In the genomic region with DNA sequence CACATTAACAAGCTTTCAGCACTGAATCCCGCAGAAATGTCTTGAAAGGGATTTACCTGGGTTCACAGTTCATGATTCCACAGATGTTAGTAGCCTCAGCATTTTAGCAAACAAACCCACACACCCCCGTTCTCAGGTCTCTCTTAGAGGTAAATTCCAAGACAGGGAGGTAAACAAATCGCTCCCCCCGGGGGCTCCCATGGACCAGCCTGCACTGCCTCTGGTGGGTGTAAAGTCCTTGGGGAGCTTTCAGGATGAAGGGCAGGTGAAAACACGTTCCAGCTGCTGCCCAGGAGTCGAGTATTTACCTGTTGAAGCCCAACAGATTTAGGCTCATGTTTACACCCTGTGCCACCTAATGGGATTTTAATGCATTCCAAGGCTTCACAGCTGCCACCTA, we compare ENCODE assay signal across 32 cellular contexts.
"Had no signal": no experiment of that assay in that cellular context is flagged by ENCODE, and none has a peak within 500 bp of the region (broad histone marks: within the 10 kb centered on the region; RNA-seq: fewer than 3 reads in every experiment).

No MANE protein-coding gene starts in this region.

- H3K27me3 Mint-ChIP-seq: activated CD4-positive, alpha-beta T cell treated with anti-CD3 and anti-CD28 coated beads, Interleukin-2, amount 10 ng/mL, durations not matched to agents 24 days and 14 days; activated CD8-positive, alpha-beta memory T cell treated with anti-CD3 and anti-CD28 coated beads, Interleukin-2, amount 10 ng/mL, durations not matched to agents 7 days and 5 days had no signal

- H3K36me3 Mint-ChIP-seq: activated CD4-positive, alpha-beta memory T cell treated with anti-CD3 and anti-CD28 coated beads for 36 hours; activated CD8-positive, alpha-beta memory T cell treated with anti-CD3 and anti-CD28 coated beads, Interleukin-2, amount 10 ng/mL, durations not matched to agents 7 days and 5 days; activated naive CD4-positive, alpha-beta T cell treated with anti-CD3 and anti-CD28 coated beads, Interleukin-2, amount 10 ng/mL, durations not matched to agents 7 days and 5 days; activated naive CD8-positive, alpha-beta T cell had no signal

- ATAC-seq: activated CD4-positive, alpha-beta T cell treated with anti-CD3 and anti-CD28 coated beads for 36 hours; activated CD8-positive, alpha-beta memory T cell treated with anti-CD3 and anti-CD28 coated beads, Interleukin-2, amount 10 ng/mL, durations not matched to agents 7 days and 5 days; activated CD8-positive, alpha-beta T cell treated with anti-CD3 and anti-CD28 coated beads, Interleukin-2, amount 10 ng/mL, durations not matched to agents 7 days and 5 days; gastroesophageal sphincter; heart right ventricle had no signal

- H3K9me3 Mint-ChIP-seq: activated CD4-positive, alpha-beta memory T cell treated with anti-CD3 and anti-CD28 coated beads for 36 hours; activated CD4-positive, alpha-beta T cell treated with anti-CD3 and anti-CD28 coated beads, Interleukin-2, amount 10 ng/mL, durations not matched to agents 24 days and 14 days; activated naive CD4-positive, alpha-beta T cell treated with anti-CD3 and anti-CD28 coated beads, Interleukin-2, amount 10 ng/mL, durations not matched to agents 7 days and 5 days; activated T-helper 1 cell treated with anti-CD3 and anti-CD28 coated beads, Interleukin-12 subunit alpha, Interleukin-12 subunit beta, Interleukin-2, Interleukin-4 antibody, amounts not matched to agents 30 ng/mL and 10 ng/mL and 1 ng/mL, durations not matched to agents 14 hours and 24 hours and 36 hours; activated T-helper 2 cell treated with anti-CD3 and anti-CD28 coated beads, Interferon-gamma antibody, Interleukin-2, Interleukin-4, amounts not matched to agents 10 μg/mL and 5 μg/mL and 100 μg/mL, durations not matched to agents 14 hours and 24 hours and 36 hours had no signal

- H3K27me3 ChIP-seq: cardiac muscle cell, colonic mucosa, esophagus squamous epithelium, gastroesophageal sphincter had no signal

- DNase-seq: activated CD4-positive, alpha-beta memory T cell treated with anti-CD3 and anti-CD28 coated beads for 36 hours; activated CD4-positive, alpha-beta T cell treated with anti-CD3 and anti-CD28 coated beads for 36 hours; activated CD4-positive, alpha-beta T cell treated with anti-CD3 and anti-CD28 coated beads, Interleukin-2, amount 10 ng/mL, durations not matched to agents 24 days and 14 days; activated CD4-positive, CD25-positive, alpha-beta regulatory T cell; activated CD4-positive, CD25-positive, alpha-beta regulatory T cell treated with anti-CD3 and anti-CD28 coated beads, Interleukin-2, amount 50 U/mL, for 72 hours; activated CD8-positive, alpha-beta memory T cell treated with anti-CD3 and anti-CD28 coated beads, Interleukin-2, amount 10 ng/mL, durations not matched to agents 7 days and 5 days; activated CD8-positive, alpha-beta memory T cell treated with anti-CD3 and anti-CD28 coated beads, Interleukin-2, amount 50 U/mL, for 4 hours; activated CD8-positive, alpha-beta T cell treated with anti-CD3 and anti-CD28 coated beads, Interleukin-2, amount 10 ng/mL, durations not matched to agents 7 days and 5 days; activated gamma-delta T cell; activated naive CD4-positive, alpha-beta T cell; activated naive CD4-positive, alpha-beta T cell treated with anti-CD3 and anti-CD28 coated beads, Interleukin-2, amount 10 ng/mL, durations not matched to agents 7 days and 5 days; activated T-cell treated with anti-CD3 and anti-CD28 coated beads, Interleukin-2, amount 50 U/mL, for 1 hour; activated T-cell treated with anti-CD3 and anti-CD28 coated beads, Interleukin-2, amount 50 U/mL, for 48 hours; amniotic stem cell; anterior cingulate cortex; central memory CD4-positive, alpha-beta T cell; cerebellar nuclear complex; colonic mucosa; effector CD8-positive, alpha-beta T cell; erythroblast; esophagus squamous epithelium; foreskin melanocyte; heart right ventricle; T-helper 2 cell had no signal

- H3K27ac ChIP-seq: cardiac muscle cell, colonic mucosa, esophagus squamous epithelium, gastroesophageal sphincter, heart right ventricle had no signal

- H3K4me1 ChIP-seq: colonic mucosa, gastroesophageal sphincter had no signal

- H3K4me3 ChIP-seq: cardiac muscle cell, colonic mucosa, esophagus squamous epithelium, gastroesophageal sphincter, heart right ventricle had no signal

- H3K4me3 Mint-ChIP-seq: activated CD4-positive, alpha-beta memory T cell treated with anti-CD3 and anti-CD28 coated beads for 36 hours; activated CD4-positive, alpha-beta T cell treated with anti-CD3 and anti-CD28 coated beads for 36 hours; activated CD4-positive, alpha-beta T cell treated with anti-CD3 and anti-CD28 coated beads, Interleukin-2, amount 10 ng/mL, durations not matched to agents 24 days and 14 days; activated CD8-positive, alpha-beta memory T cell treated with anti-CD3 and anti-CD28 coated beads, Interleukin-2, amount 10 ng/mL, durations not matched to agents 7 days and 5 days; activated CD8-positive, alpha-beta T cell treated with anti-CD3 and anti-CD28 coated beads, Interleukin-2, amount 10 ng/mL, durations not matched to agents 7 days and 5 days; activated naive CD4-positive, alpha-beta T cell treated with anti-CD3 and anti-CD28 coated beads, Interleukin-2, amount 10 ng/mL, durations not matched to agents 7 days and 5 days; activated naive CD8-positive, alpha-beta T cell; activated T-helper 1 cell treated with anti-CD3 and anti-CD28 coated beads, Interleukin-12 subunit alpha, Interleukin-12 subunit beta, Interleukin-2, Interleukin-4 antibody, amounts not matched to agents 30 ng/mL and 10 ng/mL and 1 ng/mL, durations not matched to agents 14 hours and 24 hours and 36 hours had no signal

- H3K36me3 ChIP-seq: cardiac muscle cell, colonic mucosa, esophagus squamous epithelium, gastroesophageal sphincter, heart right ventricle had no signal

- H3K27ac Mint-ChIP-seq: activated CD4-positive, alpha-beta memory T cell treated with anti-CD3 and anti-CD28 coated beads for 36 hours; activated CD4-positive, alpha-beta T cell treated with anti-CD3 and anti-CD28 coated beads for 36 hours; activated CD4-positive, alpha-beta T cell treated with anti-CD3 and anti-CD28 coated beads, Interleukin-2, amount 10 ng/mL, durations not matched to agents 24 days and 14 days; activated CD8-positive, alpha-beta memory T cell treated with anti-CD3 and anti-CD28 coated beads, Interleukin-2, amount 10 ng/mL, durations not matched to agents 7 days and 5 days; activated CD8-positive, alpha-beta T cell treated with anti-CD3 and anti-CD28 coated beads, Interleukin-2, amount 10 ng/mL, durations not matched to agents 7 days and 5 days; activated naive CD4-positive, alpha-beta T cell treated with anti-CD3 and anti-CD28 coated beads, Interleukin-2, amount 10 ng/mL, durations not matched to agents 7 days and 5 days; activated naive CD8-positive, alpha-beta T cell; activated T-helper 1 cell treated with anti-CD3 and anti-CD28 coated beads, Interleukin-12 subunit alpha, Interleukin-12 subunit beta, Interleukin-2, Interleukin-4 antibody, amounts not matched to agents 30 ng/mL and 10 ng/mL and 1 ng/mL, durations not matched to agents 14 hours and 24 hours and 36 hours; activated T-helper 2 cell treated with anti-CD3 and anti-CD28 coated beads, Interferon-gamma antibody, Interleukin-2, Interleukin-4, amounts not matched to agents 10 μg/mL and 5 μg/mL and 100 μg/mL, durations not matched to agents 14 hours and 24 hours and 36 hours had no signal

- H3K4me1 Mint-ChIP-seq: activated CD4-positive, alpha-beta T cell treated with anti-CD3 and anti-CD28 coated beads for 36 hours; activated CD4-positive, alpha-beta T cell treated with anti-CD3 and anti-CD28 coated beads, Interleukin-2, amount 10 ng/mL, durations not matched to agents 24 days and 14 days; activated CD8-positive, alpha-beta memory T cell treated with anti-CD3 and anti-CD28 coated beads, Interleukin-2, amount 10 ng/mL, durations not matched to agents 7 days and 5 days; activated naive CD4-positive, alpha-beta T cell treated with anti-CD3 and anti-CD28 coated beads, Interleukin-2, amount 10 ng/mL, durations not matched to agents 7 days and 5 days had no signal

- H3K9me3 ChIP-seq: colonic mucosa, esophagus squamous epithelium, gastroesophageal sphincter, heart right ventricle had no signal

- FAIRE-seq: astrocyte, endometrium, endothelial cell of umbilical vein had no signal
